Comparison of ENCODE assay signal across 8 cellular contexts in the genomic region with DNA sequence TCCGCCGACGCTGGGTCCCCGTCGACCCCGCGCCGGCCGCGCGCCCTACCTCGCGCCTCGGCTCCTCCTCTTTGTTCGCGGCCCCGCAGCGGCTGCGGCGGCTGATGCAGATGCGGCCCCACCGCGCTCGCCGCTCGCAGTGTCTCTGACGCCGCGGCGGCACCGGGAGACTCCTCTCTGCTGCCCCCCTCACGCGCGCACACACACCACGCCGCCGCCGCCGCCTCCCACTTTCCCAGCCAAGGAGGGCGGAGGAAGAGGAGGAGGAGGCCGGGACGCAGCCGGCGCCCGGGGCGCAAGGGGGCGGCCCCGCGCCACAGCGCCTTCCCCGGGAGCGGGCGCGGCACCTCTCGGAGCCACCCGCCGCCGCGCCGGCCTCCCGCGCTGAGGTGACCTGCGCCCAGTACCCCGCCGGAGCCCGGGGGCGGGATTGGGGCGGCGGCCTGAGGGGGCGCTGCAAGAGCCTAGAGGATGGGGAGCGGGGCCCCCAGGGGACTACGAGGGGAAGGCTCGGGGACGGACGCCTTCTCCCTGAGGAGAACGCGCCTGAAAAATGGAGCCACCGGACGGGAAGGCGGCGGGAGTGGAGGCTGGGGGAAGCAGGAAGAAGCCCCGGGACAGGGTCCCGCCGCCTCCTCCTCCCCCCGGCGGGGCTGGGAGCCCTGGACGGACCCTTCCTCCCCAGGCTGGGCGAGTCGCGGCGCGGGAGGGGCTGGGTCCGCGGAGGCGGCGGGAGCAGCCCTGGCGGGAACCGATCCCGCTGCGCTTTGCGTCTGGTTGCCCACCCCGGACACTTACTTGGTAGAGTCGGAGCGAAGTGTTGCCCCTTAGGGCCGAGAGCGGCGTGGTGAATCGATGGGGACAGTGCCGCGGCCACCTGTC. TPM values are rescaled to one million over a fixed set of nuclear protein-coding genes. Genes with fewer than 3 reads are reported as not detected.
DNase-seq lines count a peak whose midpoint lies in the region; ATAC-seq and TF ChIP-seq lines count a peak whose summit lies in the region.

TSS of gene SH3RF1 (minus strand) at position 147 of the 882 bp plus-strand sequence. CDS start 1,744 bp downstream, outside the sequence.

- DNase-seq in DND-41 (peak; percentile 70), NT2/D1 (ENCODE audit: low read depth, low spot score) (no peak), amygdala (lab: John Stamatoyannopoulos, UW) (peak in 54 of 56 donors; percentile 23 to 87 (median 72)), left ventricle myocardium superior (peak; percentile 94), posterior vena cava (ENCODE audit: low spot score) (peak; percentile 94), NK-92 (lab: John Stamatoyannopoulos, UW; ENCODE audit: unreplicated experiment) (no peak)

- H3K4me3 ChIP-seq in DND-41 (ENCODE audit: low read depth in 1 of 2, low read length in 2 of 2): peak within 1 kb of the TSS; percentile 74 to 77
- H3K4me3 ChIP-seq in NT2/D1 (ENCODE audit: insufficient read length, low read depth): peak within 1 kb of the TSS; percentile 64

- H3K9ac ChIP-seq in DND-41 (ENCODE audit: low read depth, low read length) (peak within 1 kb of the TSS; percentile 74), NT2/D1 (ENCODE audit: insufficient read length, low read depth) (peak within 1 kb of the TSS; percentile 77)

- no peaks in the 10 kb centered on the region for H3K79me2 ChIP-seq in DND-41 (ENCODE audit: insufficient read depth, low read length)

- no peaks in the 10 kb centered on the region for H3K36me3 ChIP-seq in DND-41 (ENCODE audit: insufficient read depth, low read length)
- H3K36me3 ChIP-seq in NT2/D1 (ENCODE audit: insufficient read depth, insufficient read length, low read length): peaks cover 4% of the 10 kb centered on the region

- H4K20me1 ChIP-seq in DND-41 (ENCODE audit: insufficient read depth, low read length): peaks cover 4% of the 10 kb centered on the region; the same call in 1 of the 2 replicates

- H3K27me3 ChIP-seq in DND-41 (ENCODE audit: insufficient read depth, low read length, poor library complexity): peaks cover 33% of the 10 kb centered on the region
- peaks cover 22% of the 10 kb centered on the region for H3K27me3 ChIP-seq in NT2/D1 (ENCODE audit: insufficient read depth, insufficient read length)

- intact Hi-C loops in left ventricle myocardium superior (cut with micrococcal nuclease) (loop anchor here (5.0 kb wide), 1 partner anchor 249 kb away; no protein-coding TSS in a partner anchor), posterior vena cava (cut with DNase I) (loop anchor here in 1 of 2 donors (5.0 kb wide), 1 partner anchor 116 kb away; no protein-coding TSS in a partner anchor)

- peak; percentile 80 for ATAC-seq in DND-41 (ENCODE audit: insufficient read depth, low read depth)
- ATAC-seq in GM19397 (IDR thresholded peaks at IDR 0.05; ENCODE audit: unreplicated experiment): peak; percentile 72
- peak; percentile 46 for ATAC-seq in HG03457 (IDR thresholded peaks at IDR 0.05; ENCODE audit: unreplicated experiment)
- peak; percentile 97 for ATAC-seq in left ventricle myocardium superior

- peak; percentile 49 for TF ChIP-seq CTCF in DND-41 (IDR thresholded peaks at IDR 0.05; ENCODE audit: borderline replicate concordance, extremely low read depth, low read length, poor library complexity, severe bottlenecking)

- peak within 1 kb of the TSS; percentile 83 for H2AFZ ChIP-seq in DND-41 (ENCODE audit: low read depth, low read length)

- H3K4me1 ChIP-seq in DND-41 (ENCODE audit: insufficient read depth, low read length) (peaks cover 27% of the 10 kb centered on the region), NT2/D1 (ENCODE audit: insufficient read depth, insufficient read length) (peaks cover 5% of the 10 kb centered on the region)

- peak within 1 kb of the TSS; percentile 89 for H3K4me2 ChIP-seq in DND-41 (ENCODE audit: insufficient read depth, low read length)

- no peaks in the 10 kb centered on the region for H3K9me3 ChIP-seq in DND-41 (ENCODE audit: insufficient read depth, low read length, severe bottlenecking)
- no peaks in the 10 kb centered on the region for H3K9me3 ChIP-seq in NT2/D1 (ENCODE audit: insufficient read depth, low read length)

- H3K27ac ChIP-seq in DND-41 (ENCODE audit: low read length): peak within 1 kb of the TSS; percentile 60

RNA-seq across cellular contexts. Expression of gene SH3RF1, which starts in this region (rescaled TPM):
- 5.8 TPM for total RNA-seq in left ventricle myocardium superior
- total RNA-seq in posterior vena cava: 10 to 100 TPM; 13.8 to 20.3 TPM

Comparison
In these comparisons a context has a peak if more than half of its experiments do, and no peak if none do; other contexts are left out.
1. ATAC-seq: peak in every context shown above with its lines; median percentile 97 in left ventricle myocardium superior; 80 in DND-41; 72 in GM19397; 46 in HG03457.
2. DNase-seq: peak in DND-41 (single experiment), amygdala (54 of 56), left ventricle myocardium superior (single experiment) and posterior vena cava (single experiment); none in NT2/D1 (single experiment) and NK-92 (single experiment).